23 cellular contexts compared by ENCODE assay signal in genomic region chr4:45122406-45122805, GRCh38.
"Had no signal": no experiment of that assay in that cellular context is flagged by ENCODE, and none has a peak within 500 bp of the region (broad histone marks: within the 10 kb centered on the region; RNA-seq: fewer than 3 reads in every experiment).

No MANE protein-coding gene starts in this region.

- ATAC-seq: activated CD4-positive, alpha-beta T cell treated with anti-CD3 and anti-CD28 coated beads for 36 hours; activated T-cell treated with anti-CD3 and anti-CD28 coated beads, Interleukin-2, amount 50 U/mL, for 4 hours; activated T-helper 17 cell treated with anti-CD3 and anti-CD28 coated beads, Interleukin-2, amount 50 U/mL, for 72 hours; heart left ventricle had no signal

- H3K36me3 ChIP-seq: brain microvascular endothelial cell, esophagus squamous epithelium, heart left ventricle had no signal

- H3K27me3 ChIP-seq: brain microvascular endothelial cell, esophagus squamous epithelium, heart left ventricle had no signal

- H3K9me3 ChIP-seq: esophagus squamous epithelium, heart left ventricle had no signal

- H3K4me3 ChIP-seq: esophagus squamous epithelium, heart left ventricle had no signal

- H3K27ac ChIP-seq: brain microvascular endothelial cell, epithelial cell of prostate, esophagus squamous epithelium had no signal

- DNase-seq: activated CD4-positive, alpha-beta memory T cell treated with anti-CD3 and anti-CD28 coated beads, Interleukin-2, amount 10 ng/mL, durations not matched to agents 7 days and 5 days; activated CD4-positive, alpha-beta T cell treated with anti-CD3 and anti-CD28 coated beads for 36 hours; activated CD4-positive, alpha-beta T cell treated with anti-CD3 and anti-CD28 coated beads, Interleukin-2, amount 10 ng/mL, durations not matched to agents 7 days and 5 days; activated CD4-positive, alpha-beta T cell treated with anti-CD3 and anti-CD28 coated beads, Interleukin-2, amount 50 U/mL, for 4 hours; activated CD4-positive, CD25-positive, alpha-beta regulatory T cell; activated CD4-positive, CD25-positive, alpha-beta regulatory T cell treated with anti-CD3 and anti-CD28 coated beads, Interleukin-2, amount 50 U/mL, for 72 hours; activated effector memory CD4-positive, alpha-beta T cell treated with Interleukin-2 at 50 U/mL for 16 hours; activated gamma-delta T cell treated with Interleukin-2 at 50 U/mL for 16 hours; activated naive CD4-positive, alpha-beta T cell treated with anti-CD3 and anti-CD28 coated beads, Interleukin-2, amount 50 U/mL, for 16 hours; activated naive CD4-positive, alpha-beta T cell treated with Interleukin-2 at 50 U/mL for 16 hours; activated T-cell treated with anti-CD3 and anti-CD28 coated beads, Interleukin-2, amount 50 U/mL, for 4 hours; amniotic stem cell; anterior cingulate cortex; brain microvascular endothelial cell; caudate nucleus; cortex of kidney; dermis blood vessel endothelial cell; effector CD8-positive, alpha-beta T cell; esophagus squamous epithelium; heart left ventricle; T-helper 2 cell had no signal

- H3K4me1 ChIP-seq: esophagus squamous epithelium had no signal
